18 cellular contexts compared by ENCODE assay signal in the genomic region with DNA sequence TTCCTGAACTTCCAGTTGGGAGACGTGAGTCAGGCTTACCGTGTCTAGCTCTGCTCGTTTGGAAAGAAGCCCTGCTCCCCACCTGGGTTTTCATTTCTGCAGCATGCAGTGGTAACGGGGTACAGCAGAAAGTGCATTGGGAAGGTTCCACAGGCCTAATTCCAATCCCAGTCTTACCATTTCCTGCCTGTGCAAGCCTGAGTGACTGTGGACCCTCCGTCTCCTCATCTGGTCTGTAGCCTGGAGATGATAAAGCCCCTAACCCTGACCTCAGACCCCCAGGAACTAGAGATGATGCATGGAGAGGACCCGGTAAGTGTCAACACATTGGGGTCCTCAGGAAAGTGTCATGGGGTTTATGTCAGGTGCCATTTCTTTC. TPM values are rescaled to one million over a fixed set of nuclear protein-coding genes. Genes with fewer than 3 reads are reported as not detected.
A peak's percentile ranks its signal among the peaks of the same experiment; 100 is the strongest.
DNase-seq lines count a peak whose midpoint lies in the region; ATAC-seq and TF ChIP-seq lines count a peak whose summit lies in the region.
"Had no signal": no experiment of that assay in that cellular context is flagged by ENCODE, and none has a peak within 500 bp of the region (broad histone marks: within the 10 kb centered on the region; RNA-seq: fewer than 3 reads in every experiment).

No MANE protein-coding gene starts in this region.

- intact Hi-C loops in adrenal gland (cut with DNase I): no loop called here
- intact Hi-C loops in naive thymus-derived CD4-positive, alpha-beta T cell (cut with micrococcal nuclease): loop anchor here (1.0 to 2.0 kb wide), 3 partner anchors 7 to 171 kb away; no protein-coding TSS in a partner anchor
- intact Hi-C loops in dorsolateral prefrontal cortex (cut with DNase I): no loop called here

- H3K27me3 Mint-ChIP-seq in naive thymus-derived CD4-positive, alpha-beta T cell: no peaks in the 10 kb centered on the region

- peak overlapping the region; percentile 57 to 87 (median 78) for H3K4me3 Mint-ChIP-seq in naive thymus-derived CD4-positive, alpha-beta T cell
- H3K4me3 Mint-ChIP-seq: WTC11 had no signal

- H3K9me3 Mint-ChIP-seq in naive thymus-derived CD4-positive, alpha-beta T cell: peaks cover 0 to 4% (median 0%) of the 10 kb centered on the region in 11 donors
- H3K9me3 Mint-ChIP-seq: WTC11 had no signal

- H3K4me3 ChIP-seq in BLaER1 (no peak overlapping the region), adrenal gland (no peak overlapping the region), dorsolateral prefrontal cortex (no peak overlapping the region)
- peak overlapping the region; percentile 53 for H3K4me3 ChIP-seq in naive thymus-derived CD4-positive, alpha-beta T cell (ENCODE audit: low read length)
- H3K4me3 ChIP-seq: suprapubic skin had no signal

- no peak for TF ChIP-seq CTCF in adrenal gland (IDR thresholded peaks at IDR 0.05)
- no peak for TF ChIP-seq CTCF in dorsolateral prefrontal cortex (IDR thresholded peaks at IDR 0.05 in 54 of 56, conservative IDR thresholded peaks at IDR 0.05 in 2 of 56; ENCODE audit: low read depth in 1 of 56, partially characterized antibody in 56 of 56)

- POLR2A ChIA-PET in HEK293T (lab: Yijun Ruan, JAX): no interaction called here
- POLR2A ChIA-PET in naive thymus-derived CD4-positive, alpha-beta T cell (lab: Charles Lee): interaction anchor here (0.6 to 12.9 kb wide), 6 partner anchors 11 to 31 kb away, joined by 3 to 172 read pairs (median 4); no protein-coding TSS in a partner anchor

- WGBS in adrenal gland, 4 donors: 66 to 71% (median 70%) methylated on average over 6 of the region's 6 CpGs; no CpG with 5 or more reads in 1 of the 4 donors

- TF ChIP-seq POLR2A in adrenal gland (IDR thresholded peaks at IDR 0.05): no peak

- no peaks in the 10 kb centered on the region for H4K20me1 ChIP-seq in BLaER1

- H3K4me1 ChIP-seq in BLaER1 (peaks cover 25% of the 10 kb centered on the region), adrenal gland (replicated peaks in 1 of 2) (peaks cover 25 to 36% of the 10 kb centered on the region in 2 donors)
- H3K4me1 ChIP-seq in naive thymus-derived CD4-positive, alpha-beta T cell (ENCODE audit: control insufficient read depth in 2 of 2, insufficient read depth in 2 of 2, low read length in 2 of 2): peaks cover 47 to 74% of the 10 kb centered on the region in 2 donors

- H3K4me1 Mint-ChIP-seq in naive thymus-derived CD4-positive, alpha-beta T cell: peaks cover 61 to 88% (median 80%) of the 10 kb centered on the region in 7 donors

- DNase-seq in HEK293T (ENCODE audit: extremely low spot score): peak; percentile 1
- DNase-seq in adrenal gland: peak in 2 of 7 donors; percentile 13 to 50
- no peak for DNase-seq in naive thymus-derived CD4-positive, alpha-beta T cell
- no peak for DNase-seq in SK-N-DZ (ENCODE audit: low spot score)
- no peak for DNase-seq in dorsolateral prefrontal cortex
- DNase-seq: activated effector memory CD4-positive, alpha-beta T cell treated with Interleukin-2 at 50 U/mL for 16 hours; foreskin melanocyte; HCEC 1CT; IMR-90; mesenchymal stem cell; NCI-H1092; NCI-H2171 treated with DMSO at 0.1 percent for 48 hours had no signal

- CTCF ChIA-PET in HEK293T (lab: Yijun Ruan, JAX): no interaction called here
- CTCF ChIA-PET in naive thymus-derived CD4-positive, alpha-beta T cell (lab: Charles Lee): interaction anchor here (0.6 to 2.4 kb wide), 8 partner anchors 9 to 73 kb away, joined by 3 to 19 read pairs (median 6); no protein-coding TSS in a partner anchor

- ATAC-seq in naive thymus-derived CD4-positive, alpha-beta T cell: no peak
- ATAC-seq in HG03095 (IDR thresholded peaks at IDR 0.05; ENCODE audit: unreplicated experiment) (no peak), GM21723 (IDR thresholded peaks at IDR 0.05; ENCODE audit: unreplicated experiment) (no peak)
- ATAC-seq: WTC11 had no signal

- no peak overlapping the region for H3K27ac ChIP-seq in BLaER1
- H3K27ac ChIP-seq in adrenal gland: peak overlapping the region; percentile 82 to 99 (median 94)
- H3K27ac ChIP-seq in naive thymus-derived CD4-positive, alpha-beta T cell (ENCODE audit: low read depth, low read length): peak overlapping the region; percentile 87
- H3K27ac ChIP-seq in dorsolateral prefrontal cortex: no peak overlapping the region
- H3K27ac ChIP-seq: suprapubic skin had no signal

- peak overlapping the region; percentile 88 to 100 (median 97) for H3K27ac Mint-ChIP-seq in naive thymus-derived CD4-positive, alpha-beta T cell
- H3K27ac Mint-ChIP-seq: WTC11 had no signal

- H3K4me2 ChIP-seq in BLaER1: peak overlapping the region; percentile 69

- H3K9me3 ChIP-seq in BLaER1 (no peaks in the 10 kb centered on the region), adrenal gland (replicated peaks in 1 of 3) (no peaks in the 10 kb centered on the region)
- no peaks in the 10 kb centered on the region for H3K9me3 ChIP-seq in naive thymus-derived CD4-positive, alpha-beta T cell (ENCODE audit: control insufficient read depth in 2 of 3, low read length in 3 of 3)
- H3K9me3 ChIP-seq: suprapubic skin had no signal

- H3K27me3 ChIP-seq in BLaER1 (no peaks in the 10 kb centered on the region; the same call in 1 of the 2 replicates), adrenal gland (no peaks in the 10 kb centered on the region), dorsolateral prefrontal cortex (no peaks in the 10 kb centered on the region)
- H3K27me3 ChIP-seq in naive thymus-derived CD4-positive, alpha-beta T cell (ENCODE audit: control insufficient read depth in 2 of 2, insufficient read depth in 2 of 2, low read length in 2 of 2): no peaks in the 10 kb centered on the region
- H3K27me3 ChIP-seq: suprapubic skin had no signal

- no peak overlapping the region for H3K9ac ChIP-seq in BLaER1

- no peaks in the 10 kb centered on the region for H3K36me3 ChIP-seq in BLaER1
- no peaks in the 10 kb centered on the region for H3K36me3 ChIP-seq in adrenal gland (replicated peaks in 1 of 2)
- H3K36me3 ChIP-seq in naive thymus-derived CD4-positive, alpha-beta T cell (ENCODE audit: control insufficient read depth in 2 of 3, insufficient read depth in 3 of 3, low read length in 3 of 3): no peaks in the 10 kb centered on the region
- H3K36me3 ChIP-seq: suprapubic skin had no signal

- peaks cover 0 to 17% (median 4%) of the 10 kb centered on the region in 5 donors for H3K36me3 Mint-ChIP-seq in naive thymus-derived CD4-positive, alpha-beta T cell
- H3K36me3 Mint-ChIP-seq: WTC11 had no signal

TF ChIP-seq in HEK293T, 16 proteins besides CTCF, POLR2A, EP300 and RAD21:
- TF ChIP-seq LEF1 (IDR thresholded peaks at IDR 0.05; ENCODE audit: borderline replicate concordance): no peak
- TF ChIP-seq ARNT (IDR thresholded peaks at IDR 0.05): no peak
- no peak for TF ChIP-seq FOXK2 (IDR thresholded peaks at IDR 0.05)
- TF ChIP-seq CTBP1 (IDR thresholded peaks at IDR 0.05; ENCODE audit: borderline replicate concordance): no peak
- no peak for TF ChIP-seq SP1 (IDR thresholded peaks at IDR 0.05)
- TF ChIP-seq HDGF (IDR thresholded peaks at IDR 0.05; ENCODE audit: borderline replicate concordance): no peak
- no peak for TF ChIP-seq ELF4 (IDR thresholded peaks at IDR 0.05)
- TF ChIP-seq ZNF384 (IDR thresholded peaks at IDR 0.05): no peak
- no peak for TF ChIP-seq BHLHE40 (IDR thresholded peaks at IDR 0.05; ENCODE audit: borderline replicate concordance)
- no peak for TF ChIP-seq L3MBTL2 (conservative IDR thresholded peaks at IDR 0.05)
- TF ChIP-seq NFRKB (IDR thresholded peaks at IDR 0.05): no peak
- no peak for TF ChIP-seq FOXM1 (IDR thresholded peaks at IDR 0.05; ENCODE audit: borderline replicate concordance)

RNA-seq across cellular contexts. Expression of a gene that starts 5.8 kb away (rescaled TPM):
- 100 to 1,000 TPM in 4 of 8 donors, 10 to 100 TPM in 4; 62.7 to 164 (median 93.5) TPM for total RNA-seq in adrenal gland
- 10 to 100 TPM; 21.1 to 60.2 (median 31.8) TPM for polyA plus RNA-seq in adrenal gland
- total RNA-seq in naive thymus-derived CD4-positive, alpha-beta T cell: 100 to 1,000 TPM in 4 of 5 experiments, 10 to 100 TPM in 1; 96.4 to 399 (median 167) TPM
- 10 to 100 TPM; 28.0 to 50.4 TPM for polyA plus RNA-seq in naive thymus-derived CD4-positive, alpha-beta T cell
- polyA plus RNA-seq in SK-N-DZ (2014; cell fraction: cytosol; rRNA removed): not detected in 2 replicates
- not detected in 2 replicates for polyA plus RNA-seq in SK-N-DZ (2014; cell fraction: nucleus; rRNA removed)
- total RNA-seq in dorsolateral prefrontal cortex: 10 to 100 TPM in 53 of 120 experiments, 1 to 10 TPM in 67; 3.3 to 18.7 (median 9.3) TPM

RNA-seq across cellular contexts. Expression of a gene that starts 40.6 kb away (rescaled TPM):
- total RNA-seq in adrenal gland (1 to 10 TPM in 4 of 8 donors, under 1 TPM in 2, not detected in 2; 0.42 to 6.1 (median 1.1) TPM), dorsolateral prefrontal cortex (1 to 10 TPM in 14 of 120 experiments, under 1 TPM in 34, not detected in 72; 0.23 to 4.3 (median 0.61) TPM)
- 1 to 10 TPM; 1.4 to 2.6 (median 2.5) TPM for polyA plus RNA-seq in adrenal gland
- total RNA-seq in naive thymus-derived CD4-positive, alpha-beta T cell: 10 to 100 TPM in 1 of 5 experiments, 1 to 10 TPM in 4; 1.7 to 14.3 (median 2.3) TPM
- not detected for polyA plus RNA-seq in naive thymus-derived CD4-positive, alpha-beta T cell
- not detected in 2 replicates for polyA plus RNA-seq in SK-N-DZ (2014; cell fraction: cytosol; rRNA removed)
- polyA plus RNA-seq in SK-N-DZ (2014; cell fraction: nucleus; rRNA removed): not detected in 2 replicates
- total RNA-seq: IMR-90, SK-MEL-5, WTC11 had no signal
- polyA plus RNA-seq: IMR-90 had no signal

Comparison
In these comparisons a context has a peak if more than half of its experiments do, and no peak if none do; other contexts are left out.
1. H3K27ac ChIP-seq: peak in adrenal gland (5 of 5) and naive thymus-derived CD4-positive, alpha-beta T cell (single experiment); none in BLaER1 (single experiment) and dorsolateral prefrontal cortex (0 of 59).
2. intact Hi-C loops: an anchor here in naive thymus-derived CD4-positive, alpha-beta T cell (1.0 to 2.0 kb wide); none called in adrenal gland and dorsolateral prefrontal cortex.